ENCODE assay signal across 17 cellular contexts in the genomic region with DNA sequence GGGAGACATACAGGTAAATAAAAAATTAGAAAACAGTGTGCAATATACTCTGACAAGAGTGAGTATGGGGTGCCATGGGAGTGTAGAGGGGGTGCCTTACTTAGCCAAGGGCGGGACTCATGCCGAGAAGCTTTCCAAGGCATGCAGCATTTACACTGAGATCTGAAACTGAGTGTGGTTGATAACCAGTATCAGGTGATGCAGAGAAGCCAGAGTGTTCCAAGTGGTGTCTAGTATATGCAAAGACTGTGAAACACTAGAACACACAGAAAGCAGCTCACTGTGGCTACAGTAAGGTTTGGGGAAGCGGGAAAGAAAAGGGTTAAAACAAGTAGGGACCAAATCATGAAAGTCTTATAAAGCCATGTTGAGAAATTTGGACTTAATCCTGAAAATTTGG.
"Had no signal": no experiment of that assay in that cellular context is flagged by ENCODE, and none has a peak within 500 bp of the region (broad histone marks: within the 10 kb centered on the region; RNA-seq: fewer than 3 reads in every experiment).

No MANE protein-coding gene starts in this region.

- DNase-seq: effector memory CD8-positive, alpha-beta T cell; erythroblast; esophagus squamous epithelium; foreskin melanocyte; glutamatergic neuron; heart right ventricle; hippocampal formation; left cardiac atrium; left lung; mesenchymal stem cell; mucosa of descending colon; naive B cell; right lobe of liver; small intestine; stimulated activated CD4-positive, alpha-beta T cell treated with anti-CD3 and anti-CD28 coated beads, Interleukin-15, amount 100 ng/mL, for 24 hours; stimulated activated CD4-positive, alpha-beta T cell treated with anti-CD3 and anti-CD28 coated beads, Interleukin-2, amount 100 ng/mL, for 48 hours; stimulated activated naive B cell treated with anti-CD40 and anti-IgM and Interleukin-4, amounts not matched to agents 10 μg/mL and 1 μg/mL and 100 μg/mL, for 72 hours had no signal

- ATAC-seq: effector memory CD8-positive, alpha-beta T cell; heart right ventricle; left cardiac atrium; left lung; mucosa of descending colon; right lobe of liver; stimulated activated naive B cell treated with anti-CD40 and anti-IgM and Interleukin-4, amounts not matched to agents 10 μg/mL and 1 μg/mL and 100 μg/mL, for 72 hours had no signal
